24 cellular contexts compared by ENCODE assay signal in the genomic region with DNA sequence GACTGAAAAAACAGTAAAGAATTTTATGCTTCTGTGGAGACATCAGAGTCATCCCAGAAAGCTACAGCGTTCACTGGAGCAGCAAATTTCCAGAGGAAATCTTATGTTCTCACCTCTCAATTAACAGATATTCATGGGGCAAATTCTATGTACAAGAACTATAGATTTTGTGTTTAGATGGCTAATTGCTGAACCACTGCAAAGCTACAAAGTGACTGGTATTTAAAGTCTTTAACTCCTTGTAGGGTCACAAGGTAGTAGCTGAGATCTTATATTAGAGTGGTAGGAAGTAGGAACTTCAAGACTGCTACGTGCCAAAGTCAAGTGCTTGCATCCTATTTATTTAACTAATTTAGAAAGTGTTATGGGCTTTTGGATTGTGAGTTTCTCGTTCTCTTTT.
DNase-seq lines count a peak whose midpoint lies in the region; ATAC-seq, FAIRE-seq and TF ChIP-seq lines count a peak whose summit lies in the region.
"Had no signal": no experiment of that assay in that cellular context is flagged by ENCODE, and none has a peak within 500 bp of the region (broad histone marks: within the 10 kb centered on the region; RNA-seq: fewer than 3 reads in every experiment).

No MANE protein-coding gene starts in this region.

- TF ChIP-seq CTCF in HL-60 (IDR thresholded peaks at IDR 0.05; ENCODE audit: insufficient read depth, low read length) (no peak), GM12878 (IDR thresholded peaks at IDR 0.05 in 2 of 3, conservative IDR thresholded peaks at IDR 0.05 in 1 of 3; ENCODE audit: control insufficient read depth in 2 of 3, extremely low read depth in 1 of 3, insufficient read depth in 1 of 3, low read depth in 3 of 3, low read length in 3 of 3) (no peak), thyroid gland (IDR thresholded peaks at IDR 0.05) (no peak), hepatocyte (IDR thresholded peaks at IDR 0.05; ENCODE audit: poor library complexity) (no peak)

- no peaks in the 10 kb centered on the region for H3K27me3 ChIP-seq in HL-60 (ENCODE audit: insufficient read depth, poor library complexity, severe bottlenecking)
- no peaks in the 10 kb centered on the region for H3K27me3 ChIP-seq in GM12878 (replicated peaks in 1 of 2; ENCODE audit: control insufficient read depth in 2 of 2, insufficient read depth in 2 of 2, low read length in 1 of 2)
- no peaks in the 10 kb centered on the region for H3K27me3 ChIP-seq in thyroid gland
- no peaks in the 10 kb centered on the region for H3K27me3 ChIP-seq in hepatocyte

- H3K4me3 ChIP-seq in HL-60 (replicated peaks; ENCODE audit: insufficient read depth, low read length) (no peak overlapping the region), GM12878 (no peak overlapping the region), thyroid gland (replicated peaks in 1 of 3) (no peak overlapping the region), hepatocyte (no peak overlapping the region)

- no peak overlapping the region for H3K9ac ChIP-seq in GM12878 (ENCODE audit: control insufficient read depth, insufficient read depth, low read length)

- no peak overlapping the region for H3K4me2 ChIP-seq in GM12878 (ENCODE audit: control insufficient read depth, insufficient read depth)
- no peak overlapping the region for H3K4me2 ChIP-seq in hepatocyte

- H3K9me3 ChIP-seq in GM12878 (replicated peaks; ENCODE audit: control insufficient read depth, insufficient read depth, low read length) (no peaks in the 10 kb centered on the region), thyroid gland (no peaks in the 10 kb centered on the region), hepatocyte (ENCODE audit: low read depth) (no peaks in the 10 kb centered on the region)

- in situ Hi-C loops in GM12878 (cut with MboI): no loop called here

- no peak for FAIRE-seq in GM12878 (lab: Jason Lieb, UNC)
- FAIRE-seq: H1 had no signal

- H3K4me1 ChIP-seq in GM12878 (ENCODE audit: control insufficient read depth, insufficient read depth, low read length): no peaks in the 10 kb centered on the region
- H3K4me1 ChIP-seq in thyroid gland: peaks cover 35 to 39% of the 10 kb centered on the region in 2 donors
- H3K4me1 ChIP-seq in hepatocyte (ENCODE audit: insufficient read depth): peaks cover 16% of the 10 kb centered on the region

- H3K27ac ChIP-seq in HL-60 (replicated peaks) (0 out of 2 replicates have a peak overlapping the region, but pooled peaks have one; percentile 6), GM12878 (ENCODE audit: control insufficient read depth, insufficient read depth) (no peak overlapping the region), thyroid gland (peak overlapping the region; percentile 59 to 64 (median 63)), hepatocyte (no peak overlapping the region)
- H3K27ac ChIP-seq: C4-2B, RWPE1 had no signal

- WGBS in GM12878 (ENCODE audit: insufficient coverage, insufficient replicate concordance, low lambda C conversion rate, missing lambda C conversion rate): 2% methylated on average over 3 of the region's 3 CpGs
- 25 to 35% methylated on average over 3 of the region's 3 CpGs for WGBS in thyroid gland, 2 donors
- 79% methylated on average over 3 of the region's 3 CpGs for WGBS in hepatocyte (ENCODE audit: low lambda C conversion rate, missing lambda C conversion rate)

- no TSS peak for BruUV-seq in GM12878 (replicated peaks; lab: Mats Ljungman, UMichigan)

- peak; percentile 71 for DNase-seq in DMS79 (lab: John Stamatoyannopoulos, UW)
- no peak for DNase-seq in HL-60 (ENCODE audit: low read depth in 1 of 2, low spot score in 1 of 2)
- DNase-seq in GM12878 (ENCODE audit: low read depth, low spot score): no peak
- DNase-seq in thyroid gland: peak in 1 of 2 donors; percentile 43
- DNase-seq in hepatocyte (ENCODE audit: low spot score): no peak
- DNase-seq in NCI-H1436 treated with DMSO at 0.1 percent for 48 hours (lab: John Stamatoyannopoulos, UW): no peak
- DNase-seq: CD8-positive, alpha-beta memory T cell; DMS 273 treated with DMSO at 0.1 percent for 48 hours; HCEC 1CT; Karpas-422; NCI-H1092; NCI-H1417 treated with DMSO at 0.1 percent for 48 hours; NCI-H187 treated with DMSO at 0.1 percent for 48 hours; NCI-H2107; NCI-H446 treated with DMSO at 0.1 percent for 48 hours; NCI-H526; NCI-H82; NK-92 treated with Interleukin-12 subunit alpha and Interleukin-12 subunit beta, amount 100 ng/mL, for 24 hours; SHP77; T-cell had no signal

- no peaks in the 10 kb centered on the region for H3K79me2 ChIP-seq in GM12878 (ENCODE audit: control insufficient read depth, insufficient read depth, low read length)
- H3K79me2 ChIP-seq in hepatocyte: no peaks in the 10 kb centered on the region

- intact Hi-C loops in GM12878 (cut with micrococcal nuclease; ENCODE audit: unreplicated experiment): loop anchor here (10.0 kb wide), 1 partner anchor 57 kb away; no protein-coding TSS in a partner anchor
- intact Hi-C loops in thyroid gland (cut with DNase I): no loop called here

- H3K9me2 ChIP-seq in hepatocyte (replicated peaks; ENCODE audit: insufficient read depth): no peaks in the 10 kb centered on the region

- RAD21 ChIA-PET in GM12878 (lab: Charles Lee; ENCODE audit: unreplicated experiment): no interaction called here

- CTCF ChIA-PET in GM12878 (lab: Yijun Ruan, JAX): interaction anchor here (0.6 to 1.1 kb wide), 4 partner anchors 13 to 278 kb away, joined by 3 to 6 read pairs (median 3); no protein-coding TSS in a partner anchor

- TF ChIP-seq POLR2A in GM12878 (IDR thresholded peaks at IDR 0.05; ENCODE audit: low read depth, low read length): no peak
- TF ChIP-seq POLR2A in thyroid gland (IDR thresholded peaks at IDR 0.05): no peak

- ATAC-seq in GM12878: no peak
- no peak for ATAC-seq in HG03521 (IDR thresholded peaks at IDR 0.05; ENCODE audit: unreplicated experiment)
- ATAC-seq: T-cell had no signal

- TF ChIP-seq RAD21 in GM12878 (IDR thresholded peaks at IDR 0.05; ENCODE audit: insufficient read depth, low read depth, low read length): no peak

- TF ChIP-seq EP300 in GM12878 (IDR thresholded peaks at IDR 0.05; ENCODE audit: borderline replicate concordance in 1 of 2, control insufficient read depth in 1 of 2, low read depth in 2 of 2, low read length in 2 of 2): no peak

- H3K36me3 ChIP-seq in GM12878 (ENCODE audit: control insufficient read depth in 2 of 2, insufficient read depth in 2 of 2, low read length in 1 of 2): no peaks in the 10 kb centered on the region
- no peaks in the 10 kb centered on the region for H3K36me3 ChIP-seq in thyroid gland
- no peaks in the 10 kb centered on the region for H3K36me3 ChIP-seq in hepatocyte (replicated peaks; ENCODE audit: insufficient read depth, low read depth)

- H4K20me1 ChIP-seq in GM12878 (ENCODE audit: control insufficient read depth, insufficient read depth): no peaks in the 10 kb centered on the region
- H4K20me1 ChIP-seq in hepatocyte (ENCODE audit: insufficient read depth, poor library complexity, severe bottlenecking): no peaks in the 10 kb centered on the region

- SMC1A ChIA-PET in GM12878 (lab: Charles Lee; ENCODE audit: uncharacterized antibody, unreplicated experiment): interaction anchor here (0.8 to 2.2 kb wide), 4 partner anchors 18 to 263 kb away, joined by 3 to 5 read pairs (median 3); no protein-coding TSS in a partner anchor

- H2AFZ ChIP-seq in GM12878 (ENCODE audit: control insufficient read depth, low read depth, low read length): no peak overlapping the region
- H2AFZ ChIP-seq in hepatocyte: no peak overlapping the region

- POLR2A ChIA-PET in GM12878 (lab: Charles Lee): interaction anchor here (1.3 kb wide), 1 partner anchor 35 kb away, joined by 4 read pairs; no protein-coding TSS in a partner anchor

TF ChIP-seq in GM12878, 131 proteins besides CTCF, POLR2A, EP300 and RAD21:
- 0 out of 2 replicates have a peak, but pooled peaks have one; percentile 16 for TF ChIP-seq IKZF1 (conservative IDR thresholded peaks at IDR 0.05)
- TF ChIP-seq TCF12 (IDR thresholded peaks at IDR 0.05; ENCODE audit: low read depth, low read length): no peak
- TF ChIP-seq, protein P1, sequence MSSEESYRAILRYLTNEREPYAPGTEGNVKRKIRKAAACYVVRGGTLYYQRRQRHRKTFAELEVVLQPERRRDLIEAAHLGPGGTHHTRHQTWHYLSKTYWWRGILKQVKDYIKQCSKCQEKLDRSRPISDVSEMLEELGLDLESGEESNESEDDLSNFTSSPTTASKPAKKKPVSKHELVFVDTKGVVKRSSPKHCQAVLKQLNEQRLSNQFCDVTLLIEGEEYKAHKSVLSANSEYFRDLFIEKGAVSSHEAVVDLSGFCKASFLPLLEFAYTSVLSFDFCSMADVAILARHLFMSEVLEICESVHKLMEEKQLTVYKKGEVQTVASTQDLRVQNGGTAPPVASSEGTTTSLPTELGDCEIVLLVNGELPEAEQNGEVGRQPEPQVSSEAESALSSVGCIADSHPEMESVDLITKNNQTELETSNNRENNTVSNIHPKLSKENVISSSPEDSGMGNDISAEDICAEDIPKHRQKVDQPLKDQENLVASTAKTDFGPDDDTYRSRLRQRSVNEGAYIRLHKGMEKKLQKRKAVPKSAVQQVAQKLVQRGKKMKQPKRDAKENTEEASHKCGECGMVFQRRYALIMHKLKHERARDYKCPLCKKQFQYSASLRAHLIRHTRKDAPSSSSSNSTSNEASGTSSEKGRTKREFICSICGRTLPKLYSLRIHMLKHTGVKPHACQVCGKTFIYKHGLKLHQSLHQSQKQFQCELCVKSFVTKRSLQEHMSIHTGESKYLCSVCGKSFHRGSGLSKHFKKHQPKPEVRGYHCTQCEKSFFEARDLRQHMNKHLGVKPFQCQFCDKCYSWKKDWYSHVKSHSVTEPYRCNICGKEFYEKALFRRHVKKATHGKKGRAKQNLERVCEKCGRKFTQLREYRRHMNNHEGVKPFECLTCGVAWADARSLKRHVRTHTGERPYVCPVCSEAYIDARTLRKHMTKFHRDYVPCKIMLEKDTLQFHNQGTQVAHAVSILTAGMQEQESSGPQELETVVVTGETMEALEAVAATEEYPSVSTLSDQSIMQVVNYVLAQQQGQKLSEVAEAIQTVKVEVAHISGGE (CRISPR knock-in tag; IDR thresholded peaks at IDR 0.05): no peak
- no peak for TF ChIP-seq IKZF2 (IDR thresholded peaks at IDR 0.05)

Comparison
In these comparisons a context has a peak if more than half of its experiments do, and no peak if none do; other contexts are left out.
1. H3K27ac ChIP-seq: peak in HL-60 (single experiment) and thyroid gland (3 of 3); none in GM12878 (single experiment) and hepatocyte (single experiment).